1 cellular context compared by ENCODE assay signal in the genomic region with DNA sequence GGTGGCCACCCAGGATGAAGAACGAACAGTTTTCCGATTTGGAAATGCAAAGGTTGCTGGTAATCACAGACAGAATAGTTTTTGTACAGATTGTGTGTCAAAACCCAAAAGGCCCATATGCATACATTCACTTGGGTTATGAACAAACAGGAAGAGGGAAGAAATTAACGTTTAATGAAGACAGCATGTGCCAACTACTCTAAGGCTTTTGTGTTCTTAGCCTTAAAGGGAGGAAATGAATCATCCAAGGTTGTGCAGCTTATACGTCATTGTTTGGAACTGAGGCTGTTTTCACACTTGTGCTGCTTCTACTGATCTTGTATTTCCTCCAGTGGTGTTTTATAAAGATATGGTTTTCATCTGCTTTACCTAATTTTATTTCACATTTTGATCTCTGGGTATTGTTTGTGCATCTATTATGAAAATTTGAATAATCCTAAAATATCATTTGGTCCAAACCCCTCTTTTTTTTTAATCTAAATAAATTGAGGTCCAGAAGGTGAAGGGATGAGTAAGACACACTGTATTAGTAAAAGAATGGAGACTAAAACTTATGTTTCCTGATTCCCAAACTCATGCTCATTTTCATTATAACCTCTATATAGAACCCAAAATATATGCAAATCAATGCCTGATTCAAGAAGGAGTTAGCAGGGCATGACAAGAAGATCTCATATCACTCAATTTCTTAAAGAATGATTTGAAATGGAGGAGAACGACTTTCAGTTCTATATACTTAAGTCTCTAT.
TF ChIP-seq lines count a peak whose summit lies in the region.

No MANE protein-coding gene starts in this region.

TF ChIP-seq in GM23338, 12 proteins besides CTCF, POLR2A, EP300 and RAD21 (continued from another document):
- TF ChIP-seq, protein P1, sequence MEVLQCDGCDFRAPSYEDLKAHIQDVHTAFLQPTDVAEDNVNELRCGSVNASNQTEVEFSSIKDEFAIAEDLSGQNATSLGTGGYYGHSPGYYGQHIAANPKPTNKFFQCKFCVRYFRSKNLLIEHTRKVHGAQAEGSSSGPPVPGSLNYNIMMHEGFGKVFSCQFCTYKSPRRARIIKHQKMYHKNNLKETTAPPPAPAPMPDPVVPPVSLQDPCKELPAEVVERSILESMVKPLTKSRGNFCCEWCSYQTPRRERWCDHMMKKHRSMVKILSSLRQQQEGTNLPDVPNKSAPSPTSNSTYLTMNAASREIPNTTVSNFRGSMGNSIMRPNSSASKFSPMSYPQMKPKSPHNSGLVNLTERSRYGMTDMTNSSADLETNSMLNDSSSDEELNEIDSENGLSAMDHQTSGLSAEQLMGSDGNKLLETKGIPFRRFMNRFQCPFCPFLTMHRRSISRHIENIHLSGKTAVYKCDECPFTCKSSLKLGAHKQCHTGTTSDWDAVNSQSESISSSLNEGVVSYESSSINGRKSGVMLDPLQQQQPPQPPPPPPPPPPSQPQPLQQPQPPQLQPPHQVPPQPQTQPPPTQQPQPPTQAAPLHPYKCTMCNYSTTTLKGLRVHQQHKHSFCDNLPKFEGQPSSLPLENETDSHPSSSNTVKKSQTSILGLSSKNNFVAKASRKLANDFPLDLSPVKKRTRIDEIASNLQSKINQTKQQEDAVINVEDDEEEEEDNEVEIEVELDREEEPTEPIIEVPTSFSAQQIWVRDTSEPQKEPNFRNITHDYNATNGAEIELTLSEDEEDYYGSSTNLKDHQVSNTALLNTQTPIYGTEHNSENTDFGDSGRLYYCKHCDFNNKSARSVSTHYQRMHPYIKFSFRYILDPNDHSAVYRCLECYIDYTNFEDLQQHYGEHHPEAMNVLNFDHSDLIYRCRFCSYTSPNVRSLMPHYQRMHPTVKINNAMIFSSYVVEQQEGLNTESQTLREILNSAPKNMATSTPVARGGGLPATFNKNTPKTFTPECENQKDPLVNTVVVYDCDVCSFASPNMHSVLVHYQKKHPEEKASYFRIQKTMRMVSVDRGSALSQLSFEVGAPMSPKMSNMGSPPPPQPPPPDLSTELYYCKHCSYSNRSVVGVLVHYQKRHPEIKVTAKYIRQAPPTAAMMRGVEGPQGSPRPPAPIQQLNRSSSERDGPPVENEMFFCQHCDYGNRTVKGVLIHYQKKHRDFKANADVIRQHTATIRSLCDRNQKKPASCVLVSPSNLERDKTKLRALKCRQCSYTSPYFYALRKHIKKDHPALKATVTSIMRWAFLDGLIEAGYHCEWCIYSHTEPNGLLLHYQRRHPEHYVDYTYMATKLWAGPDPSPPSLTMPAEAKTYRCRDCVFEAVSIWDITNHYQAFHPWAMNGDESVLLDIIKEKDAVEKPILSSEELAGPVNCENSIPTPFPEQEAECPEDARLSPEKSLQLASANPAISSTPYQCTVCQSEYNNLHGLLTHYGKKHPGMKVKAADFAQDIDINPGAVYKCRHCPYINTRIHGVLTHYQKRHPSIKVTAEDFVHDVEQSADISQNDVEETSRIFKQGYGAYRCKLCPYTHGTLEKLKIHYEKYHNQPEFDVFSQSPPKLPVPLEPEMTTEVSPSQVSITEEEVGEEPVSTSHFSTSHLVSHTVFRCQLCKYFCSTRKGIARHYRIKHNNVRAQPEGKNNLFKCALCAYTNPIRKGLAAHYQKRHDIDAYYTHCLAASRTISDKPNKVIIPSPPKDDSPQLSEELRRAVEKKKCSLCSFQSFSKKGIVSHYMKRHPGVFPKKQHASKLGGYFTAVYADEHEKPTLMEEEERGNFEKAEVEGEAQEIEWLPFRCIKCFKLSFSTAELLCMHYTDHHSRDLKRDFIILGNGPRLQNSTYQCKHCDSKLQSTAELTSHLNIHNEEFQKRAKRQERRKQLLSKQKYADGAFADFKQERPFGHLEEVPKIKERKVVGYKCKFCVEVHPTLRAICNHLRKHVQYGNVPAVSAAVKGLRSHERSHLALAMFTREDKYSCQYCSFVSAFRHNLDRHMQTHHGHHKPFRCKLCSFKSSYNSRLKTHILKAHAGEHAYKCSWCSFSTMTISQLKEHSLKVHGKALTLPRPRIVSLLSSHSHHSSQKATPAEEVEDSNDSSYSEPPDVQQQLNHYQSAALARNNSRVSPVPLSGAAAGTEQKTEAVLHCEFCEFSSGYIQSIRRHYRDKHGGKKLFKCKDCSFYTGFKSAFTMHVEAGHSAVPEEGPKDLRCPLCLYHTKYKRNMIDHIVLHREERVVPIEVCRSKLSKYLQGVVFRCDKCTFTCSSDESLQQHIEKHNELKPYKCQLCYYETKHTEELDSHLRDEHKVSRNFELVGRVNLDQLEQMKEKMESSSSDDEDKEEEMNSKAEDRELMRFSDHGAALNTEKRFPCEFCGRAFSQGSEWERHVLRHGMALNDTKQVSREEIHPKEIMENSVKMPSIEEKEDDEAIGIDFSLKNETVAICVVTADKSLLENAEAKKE (CRISPR knock-in tag; IDR thresholded peaks at IDR 0.05) = no peak
- TF ChIP-seq ZNF114 (CRISPR knock-in tag; IDR thresholded peaks at IDR 0.05) (no peak), NANOG (IDR thresholded peaks at IDR 0.05; ENCODE audit: borderline replicate concordance) (no peak), JUNB (IDR thresholded peaks at IDR 0.05; ENCODE audit: unreplicated experiment) (no peak), STAT1 (IDR thresholded peaks at IDR 0.05; ENCODE audit: unreplicated experiment) (no peak), CREB1 (CRISPR knock-in tag; IDR thresholded peaks at IDR 0.05; ENCODE audit: low read depth) (no peak), ZNF331 (CRISPR knock-in tag; IDR thresholded peaks at IDR 0.05; ENCODE audit: low read depth) (no peak)
- TF ChIP-seq, protein P2, sequence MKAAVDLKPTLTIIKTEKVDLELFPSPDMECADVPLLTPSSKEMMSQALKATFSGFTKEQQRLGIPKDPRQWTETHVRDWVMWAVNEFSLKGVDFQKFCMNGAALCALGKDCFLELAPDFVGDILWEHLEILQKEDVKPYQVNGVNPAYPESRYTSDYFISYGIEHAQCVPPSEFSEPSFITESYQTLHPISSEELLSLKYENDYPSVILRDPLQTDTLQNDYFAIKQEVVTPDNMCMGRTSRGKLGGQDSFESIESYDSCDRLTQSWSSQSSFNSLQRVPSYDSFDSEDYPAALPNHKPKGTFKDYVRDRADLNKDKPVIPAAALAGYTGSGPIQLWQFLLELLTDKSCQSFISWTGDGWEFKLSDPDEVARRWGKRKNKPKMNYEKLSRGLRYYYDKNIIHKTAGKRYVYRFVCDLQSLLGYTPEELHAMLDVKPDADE (IDR thresholded peaks at IDR 0.05) = no peak
